ENCODE assay signal across 19 cellular contexts in the genomic region with DNA sequence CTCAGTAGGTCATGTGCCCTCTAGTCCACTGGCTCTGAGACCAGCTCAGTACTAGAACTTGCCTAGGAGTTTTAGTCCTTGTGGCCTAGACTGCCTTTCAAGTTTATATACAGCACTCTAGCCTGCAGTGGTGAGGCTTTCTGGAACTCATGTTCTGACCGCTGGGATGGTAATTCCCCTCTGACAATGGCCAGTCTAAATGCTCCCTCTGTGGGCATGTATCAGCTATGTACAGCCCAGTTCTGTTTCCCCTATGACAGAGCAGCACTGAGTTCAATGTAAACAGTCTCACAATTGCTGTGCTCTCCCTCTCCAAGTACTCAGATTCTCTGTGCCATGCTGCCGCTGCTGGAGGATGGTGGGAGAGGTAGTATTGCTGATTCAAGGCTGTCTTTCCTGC.
A peak's percentile ranks its signal among the peaks of the same experiment; 100 is the strongest.
DNase-seq lines count a peak whose midpoint lies in the region; ATAC-seq, FAIRE-seq and TF ChIP-seq lines count a peak whose summit lies in the region.
"Had no signal": no experiment of that assay in that cellular context is flagged by ENCODE, and none has a peak within 500 bp of the region (broad histone marks: within the 10 kb centered on the region; RNA-seq: fewer than 3 reads in every experiment).

No MANE protein-coding gene starts in this region.

- H3K4me1 ChIP-seq in endothelial cell of umbilical vein (ENCODE audit: control insufficient read depth, extremely low read depth, insufficient read depth, low read length) = peaks cover 9% of the 10 kb centered on the region
- H3K4me1 ChIP-seq: A549, Caco-2, HAP-1 had no signal

- DNase-seq in stimulated activated naive CD8-positive, alpha-beta T cell treated with anti-CD3 and anti-CD28 coated beads, Interleukin-15, amount 100 ng/mL, for 72 hours = no peak
- DNase-seq in stimulated activated naive CD8-positive, alpha-beta T cell treated with anti-CD3 and anti-CD28 coated beads, Interleukin-15, Interleukin-2, amounts not matched to agents 100 U/mL and 50 U/mL, for 24 hours = no peak
- DNase-seq in endothelial cell of umbilical vein (ENCODE audit: low read depth, low spot score) (peak; percentile 7), head of caudate nucleus (no peak), NCI-H82 treated with DMSO at 0.1 percent for 48 hours (lab: John Stamatoyannopoulos, UW; ENCODE audit: unreplicated experiment) (no peak)
- DNase-seq: AML-193; Caco-2; CD4-positive, alpha-beta T cell; GM23248 had no signal

- H3K4me3 ChIP-seq in endothelial cell of umbilical vein (replicated peaks in 1 of 3; ENCODE audit: insufficient read depth in 1 of 3, low read depth in 1 of 3, low read length in 3 of 3) = no peak overlapping the region
- H3K4me3 ChIP-seq: A549, GM23248, HAP-1 had no signal

- H3K9ac ChIP-seq in endothelial cell of umbilical vein (replicated peaks; ENCODE audit: extremely low read depth, insufficient read depth, low read length) = no peak overlapping the region
- H3K9ac ChIP-seq: GM23248 had no signal

- H2AFZ ChIP-seq in endothelial cell of umbilical vein (ENCODE audit: low read depth, low read length) = no peak overlapping the region
- H2AFZ ChIP-seq: GM23248 had no signal

- dilution Hi-C loops in endothelial cell of umbilical vein (cut with MboI; ENCODE audit: extremely low pct_ligation_motif_present, low sequenced_read_pairs) = no loop called here

- H3K79me2 ChIP-seq in endothelial cell of umbilical vein (ENCODE audit: control insufficient read depth, insufficient read depth, low read length) = no peaks in the 10 kb centered on the region

- no peaks in the 10 kb centered on the region for H3K4me1 Mint-ChIP-seq in stimulated activated naive CD8-positive, alpha-beta T cell treated with anti-CD3 and anti-CD28 coated beads, Interleukin-15, amount 100 ng/mL, for 72 hours
- H3K4me1 Mint-ChIP-seq in stimulated activated memory B cell treated with anti-CD40 and anti-IgM and Interleukin-4, amounts not matched to agents 10 μg/mL and 1 μg/mL and 100 μg/mL, for 72 hours = no peaks in the 10 kb centered on the region

- POLR2A ChIA-PET in endothelial cell of umbilical vein (lab: Charles Lee) = no interaction called here

- H3K27me3 ChIP-seq in endothelial cell of umbilical vein (ENCODE audit: control insufficient read depth in 2 of 2, insufficient read depth in 2 of 2, low read length in 2 of 2) = no peaks in the 10 kb centered on the region

- peaks cover 8% of the 10 kb centered on the region for H3K27me3 Mint-ChIP-seq in stimulated activated naive CD8-positive, alpha-beta T cell treated with anti-CD3 and anti-CD28 coated beads, Interleukin-15, amount 100 ng/mL, for 72 hours
- peaks cover 11% of the 10 kb centered on the region for H3K27me3 Mint-ChIP-seq in stimulated activated memory B cell treated with anti-CD40 and anti-IgM and Interleukin-4, amounts not matched to agents 10 μg/mL and 1 μg/mL and 100 μg/mL, for 72 hours

- H4K20me1 ChIP-seq in endothelial cell of umbilical vein (replicated peaks; ENCODE audit: control insufficient read depth, extremely low read depth, insufficient read depth, low read length) = no peaks in the 10 kb centered on the region

- H3K27ac ChIP-seq in endothelial cell of umbilical vein (ENCODE audit: insufficient read depth, low read depth, low read length) = no peak overlapping the region
- H3K27ac ChIP-seq: 22Rv1, A549, C4-2B, GM23248 had no signal

- no peak for TF ChIP-seq POLR2A in endothelial cell of umbilical vein (IDR thresholded peaks at IDR 0.05; ENCODE audit: low read depth, low read length)

- intact Hi-C loops in endothelial cell of umbilical vein (cut with micrococcal nuclease) (no loop called here), head of caudate nucleus (cut with DNase I) (no loop called here)

- H3K4me2 ChIP-seq in endothelial cell of umbilical vein (ENCODE audit: insufficient read depth, low read length) = no peak overlapping the region
- H3K4me2 ChIP-seq: A549 had no signal

- H3K36me3 Mint-ChIP-seq in stimulated activated memory B cell treated with anti-CD40 and anti-IgM and Interleukin-4, amounts not matched to agents 10 μg/mL and 1 μg/mL and 100 μg/mL, for 72 hours = no peaks in the 10 kb centered on the region

- H3K4me3 Mint-ChIP-seq in stimulated activated naive CD8-positive, alpha-beta T cell treated with anti-CD3 and anti-CD28 coated beads, Interleukin-15, amount 100 ng/mL, for 72 hours = no peak overlapping the region
- no peak overlapping the region for H3K4me3 Mint-ChIP-seq in stimulated activated memory B cell treated with anti-CD40 and anti-IgM and Interleukin-4, amounts not matched to agents 10 μg/mL and 1 μg/mL and 100 μg/mL, for 72 hours
- H3K4me3 Mint-ChIP-seq: CD4-positive, alpha-beta T cell had no signal

- BruUV-seq in endothelial cell of umbilical vein (replicated peaks; lab: Mats Ljungman, UMichigan) = no TSS peak

- H3K36me3 ChIP-seq in endothelial cell of umbilical vein (ENCODE audit: control insufficient read depth in 2 of 2, extremely low read depth in 1 of 2, insufficient read depth in 2 of 2, low read length in 2 of 2) = no peaks in the 10 kb centered on the region
- H3K36me3 ChIP-seq: HAP-1 had no signal

- no peak for TF ChIP-seq CTCF in endothelial cell of umbilical vein (IDR thresholded peaks at IDR 0.05; ENCODE audit: extremely low read depth in 1 of 2, insufficient read depth in 1 of 2, low read depth in 1 of 2, low read length in 2 of 2)

- no peak for FAIRE-seq in endothelial cell of umbilical vein (lab: Jason Lieb, UNC)
- FAIRE-seq: A549, D721Med, G401.6, GM12892, GM18507 had no signal

- no peak overlapping the region for H3K27ac Mint-ChIP-seq in stimulated activated naive CD8-positive, alpha-beta T cell treated with anti-CD3 and anti-CD28 coated beads, Interleukin-15, amount 100 ng/mL, for 72 hours
- H3K27ac Mint-ChIP-seq in stimulated activated memory B cell treated with anti-CD40 and anti-IgM and Interleukin-4, amounts not matched to agents 10 μg/mL and 1 μg/mL and 100 μg/mL, for 72 hours = no peak overlapping the region
- H3K27ac Mint-ChIP-seq: CD4-positive, alpha-beta T cell had no signal

- CTCF ChIA-PET in endothelial cell of umbilical vein (lab: Charles Lee) = interaction anchor here (1.3 kb wide), 1 partner anchor 8 kb away, joined by 5 read pairs; no protein-coding TSS in a partner anchor

- no peaks in the 10 kb centered on the region for H3K9me1 ChIP-seq in endothelial cell of umbilical vein (replicated peaks; ENCODE audit: control insufficient read depth, extremely low read depth, insufficient read depth, low read length)

- H3K9me3 Mint-ChIP-seq in stimulated activated naive CD8-positive, alpha-beta T cell treated with anti-CD3 and anti-CD28 coated beads, Interleukin-15, amount 100 ng/mL, for 72 hours = no peaks in the 10 kb centered on the region
- H3K9me3 Mint-ChIP-seq in stimulated activated memory B cell treated with anti-CD40 and anti-IgM and Interleukin-4, amounts not matched to agents 10 μg/mL and 1 μg/mL and 100 μg/mL, for 72 hours = peaks cover 7% of the 10 kb centered on the region
- H3K9me3 Mint-ChIP-seq: CD4-positive, alpha-beta T cell had no signal

- peak; percentile 9 for ATAC-seq in stimulated activated naive CD8-positive, alpha-beta T cell treated with anti-CD3 and anti-CD28 coated beads, Interleukin-15, amount 100 ng/mL, for 72 hours
- ATAC-seq in stimulated activated naive CD8-positive, alpha-beta T cell treated with anti-CD3 and anti-CD28 coated beads, Interleukin-15, Interleukin-2, amounts not matched to agents 100 U/mL and 50 U/mL, for 24 hours = no peak
- ATAC-seq in stimulated activated memory B cell treated with anti-CD40 and anti-IgM and Interleukin-4, amounts not matched to agents 10 μg/mL and 1 μg/mL and 100 μg/mL, for 72 hours = peak; percentile 47
- no peak for ATAC-seq in GM19467 (IDR thresholded peaks at IDR 0.05; ENCODE audit: unreplicated experiment)

- H3K9me3 ChIP-seq in endothelial cell of umbilical vein (replicated peaks; ENCODE audit: control insufficient read depth, insufficient read depth, low read length) = no peaks in the 10 kb centered on the region
- H3K9me3 ChIP-seq: A549, Caco-2, HAP-1 had no signal

TF ChIP-seq in endothelial cell of umbilical vein, 7 proteins besides CTCF, POLR2A, EP300 and RAD21:
- TF ChIP-seq JUN (IDR thresholded peaks at IDR 0.05; ENCODE audit: borderline replicate concordance, insufficient read depth, insufficient read length, low read depth) (no peak), MYC (IDR thresholded peaks at IDR 0.05; ENCODE audit: low read depth, low read length) (no peak), FOS (IDR thresholded peaks at IDR 0.05; ENCODE audit: borderline replicate concordance, insufficient read depth, low read length) (no peak)

Comparison
In these comparisons a context has a peak if more than half of its experiments do, and no peak if none do; other contexts are left out.
1. ATAC-seq: peak in stimulated activated naive CD8-positive, alpha-beta T cell treated with anti-CD3 and anti-CD28 coated beads, Interleukin-15, amount 100 ng/mL, for 72 hours (single experiment) and stimulated activated memory B cell treated with anti-CD40 and anti-IgM and Interleukin-4, amounts not matched to agents 10 μg/mL and 1 μg/mL and 100 μg/mL, for 72 hours (single experiment); none in stimulated activated naive CD8-positive, alpha-beta T cell treated with anti-CD3 and anti-CD28 coated beads, Interleukin-15, Interleukin-2, amounts not matched to agents 100 U/mL and 50 U/mL, for 24 hours (single experiment) and GM19467 (single experiment).